1 cellular context compared by ENCODE assay signal in genomic region chr7:101901661-101902491, GRCh38.
TF ChIP-seq lines count a peak whose summit lies in the region.

No MANE protein-coding gene starts in this region.

TF ChIP-seq in WTC11, 78 proteins besides CTCF, POLR2A, EP300 and RAD21 (continued from another document):
- TF ChIP-seq FOXP4 (CRISPR knock-in tag; IDR thresholded peaks at IDR 0.05): no peak
- TF ChIP-seq, protein P1, sequence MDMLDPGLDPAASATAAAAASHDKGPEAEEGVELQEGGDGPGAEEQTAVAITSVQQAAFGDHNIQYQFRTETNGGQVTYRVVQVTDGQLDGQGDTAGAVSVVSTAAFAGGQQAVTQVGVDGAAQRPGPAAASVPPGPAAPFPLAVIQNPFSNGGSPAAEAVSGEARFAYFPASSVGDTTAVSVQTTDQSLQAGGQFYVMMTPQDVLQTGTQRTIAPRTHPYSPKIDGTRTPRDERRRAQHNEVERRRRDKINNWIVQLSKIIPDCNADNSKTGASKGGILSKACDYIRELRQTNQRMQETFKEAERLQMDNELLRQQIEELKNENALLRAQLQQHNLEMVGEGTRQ (CRISPR knock-in tag; IDR thresholded peaks at IDR 0.05): no peak
TF ChIP-seq in WTC11: peak in this region for 0.
